Comparison of ENCODE assay signal across 16 cellular contexts in genomic region chr3:17052348-17052747, GRCh38.
DNase-seq lines count a peak whose midpoint lies in the region; ATAC-seq and TF ChIP-seq lines count a peak whose summit lies in the region.
"Had no signal": no experiment of that assay in that cellular context is flagged by ENCODE, and none has a peak within 500 bp of the region (broad histone marks: within the 10 kb centered on the region; RNA-seq: fewer than 3 reads in every experiment).

No MANE protein-coding gene starts in this region.

- no peak overlapping the region for H2AFZ ChIP-seq in osteoblast (ENCODE audit: low read length)

- no peaks in the 10 kb centered on the region for H4K20me1 ChIP-seq in osteoblast (ENCODE audit: insufficient read depth, low read length)

- H3K9me3 Mint-ChIP-seq in endothelial cell (ENCODE audit: unreplicated experiment) (no peaks in the 10 kb centered on the region), WTC11 (peaks cover 28% of the 10 kb centered on the region)

- ATAC-seq in left ventricle myocardium superior (peak; percentile 16), HG02759 (IDR thresholded peaks at IDR 0.05; ENCODE audit: unreplicated experiment) (peak; percentile 46), HG03575 (IDR thresholded peaks at IDR 0.05; ENCODE audit: extremely low read depth, insufficient number of reproducible peaks, low FRiP score, unreplicated experiment) (peak; percentile 50), WTC11 (no peak)
- ATAC-seq: A549, K562 had no signal

- no peaks in the 10 kb centered on the region for H3K4me1 Mint-ChIP-seq in endothelial cell (ENCODE audit: unreplicated experiment)
- H3K4me1 Mint-ChIP-seq in WTC11, result peaks cover 24% of the 10 kb centered on the region

- H3K27ac Mint-ChIP-seq in endothelial cell (ENCODE audit: unreplicated experiment) (no peak overlapping the region), WTC11 (no peak overlapping the region)
- H3K27ac Mint-ChIP-seq: progenitor cell of endocrine pancreas had no signal

- H3K4me3 Mint-ChIP-seq in endothelial cell (ENCODE audit: unreplicated experiment), result no peak overlapping the region
- no peak overlapping the region for H3K4me3 Mint-ChIP-seq in WTC11

- DNase-seq in left ventricle myocardium superior (no peak), cardiac septum (ENCODE audit: low spot score) (no peak), NCI-H2227 (lab: John Stamatoyannopoulos, UW; ENCODE audit: unreplicated experiment) (no peak), endothelial cell (ENCODE audit: low spot score) (no peak), osteoblast (ENCODE audit: insufficient read length, low spot score, missing footprints) (no peak), WTC11 (ENCODE audit: low spot score) (no peak)
- DNase-seq: activated T-cell treated with anti-CD3 and anti-CD28 coated beads, Interleukin-2, amount 50 U/mL, for 1 hour; NCI-H2171 treated with DMSO at 0.1 percent for 48 hours; Right ventricle myocardium superior; stimulated activated CD4-positive, alpha-beta T cell treated with anti-CD3 and anti-CD28 coated beads, Interleukin-2, amount 100 ng/mL, for 48 hours; stomach had no signal

- no peak overlapping the region for H3K4me2 ChIP-seq in osteoblast (ENCODE audit: insufficient read depth, low read length)
- H3K4me2 ChIP-seq: A549 had no signal

- no peaks in the 10 kb centered on the region for H3K9me3 ChIP-seq in osteoblast (ENCODE audit: low read depth, low read length)
- H3K9me3 ChIP-seq: A549 had no signal

- peaks cover 26% of the 10 kb centered on the region for H3K4me1 ChIP-seq in osteoblast (ENCODE audit: insufficient read depth, low read length)
- H3K4me1 ChIP-seq: A549, stomach had no signal

- no peaks in the 10 kb centered on the region for H3K36me3 ChIP-seq in osteoblast (ENCODE audit: insufficient read depth, low read length)

- TF ChIP-seq CTCF in endothelial cell (IDR thresholded peaks at IDR 0.05; ENCODE audit: unreplicated experiment) (no peak), osteoblast (IDR thresholded peaks at IDR 0.05; ENCODE audit: extremely low read depth, low read depth, low read length) (no peak), WTC11 (IDR thresholded peaks at IDR 0.05) (no peak)

- no peaks in the 10 kb centered on the region for H3K27me3 Mint-ChIP-seq in endothelial cell (ENCODE audit: unreplicated experiment)
- no peaks in the 10 kb centered on the region for H3K27me3 Mint-ChIP-seq in WTC11 (ENCODE audit: low read depth)
- H3K27me3 Mint-ChIP-seq: progenitor cell of endocrine pancreas had no signal

- H3K79me2 ChIP-seq in osteoblast (ENCODE audit: insufficient read depth, low read length), result no peaks in the 10 kb centered on the region

- H3K27ac ChIP-seq in osteoblast (ENCODE audit: low read depth, low read length), result no peak overlapping the region
- H3K27ac ChIP-seq: A549, stomach had no signal

- CTCF ChIA-PET in WTC11 (lab: Charles Lee), result no interaction called here

- intact Hi-C loops in left ventricle myocardium superior (cut with micrococcal nuclease) (no loop called here), cardiac septum (cut with DNase I) (no loop called here)

- no peak overlapping the region for H3K4me3 ChIP-seq in osteoblast (ENCODE audit: insufficient read depth, low read length)
- H3K4me3 ChIP-seq: A549, K562, stomach had no signal

- POLR2A ChIA-PET in WTC11 (lab: Charles Lee), result no interaction called here

- peaks cover 13% of the 10 kb centered on the region for H3K36me3 Mint-ChIP-seq in endothelial cell (ENCODE audit: low read depth, unreplicated experiment)
- peaks cover 17% of the 10 kb centered on the region for H3K36me3 Mint-ChIP-seq in WTC11

- H3K27me3 ChIP-seq in osteoblast (ENCODE audit: insufficient read depth, low read length), result no peaks in the 10 kb centered on the region
- H3K27me3 ChIP-seq: stomach had no signal

TF ChIP-seq in WTC11, 78 proteins besides CTCF, POLR2A, EP300 and RAD21:
- no peak for TF ChIP-seq FOXK1 (CRISPR knock-in tag; IDR thresholded peaks at IDR 0.05)
- no peak for TF ChIP-seq STAT6 (CRISPR knock-in tag; conservative IDR thresholded peaks at IDR 0.05; ENCODE audit: low read depth)
- no peak for TF ChIP-seq ZNF219 (CRISPR knock-in tag; IDR thresholded peaks at IDR 0.05; ENCODE audit: borderline replicate concordance)
